Comparison of ENCODE assay signal across 8 cellular contexts in genomic region chr2:36663851-36664715, GRCh38. TPM values are rescaled to one million over a fixed set of nuclear protein-coding genes. Genes with fewer than 3 reads are reported as not detected.
DNase-seq lines count a peak whose midpoint lies in the region; ATAC-seq, FAIRE-seq and TF ChIP-seq lines count a peak whose summit lies in the region.

No MANE protein-coding gene starts in this region.

- peak; percentile 86 for FAIRE-seq in GM19239 (lab: Jason Lieb, UNC)

- TF ChIP-seq CTCF in right atrium auricular region (IDR thresholded peaks at IDR 0.05) (peak; percentile 81 to 87), sigmoid colon (IDR thresholded peaks at IDR 0.05) (peak; percentile 28 to 68 (median 60))

- H3K4me3 ChIP-seq in right atrium auricular region (no peak overlapping the region), sigmoid colon (no peak overlapping the region)

- no peaks in the 10 kb centered on the region for H3K27me3 ChIP-seq in right atrium auricular region
- H3K27me3 ChIP-seq in sigmoid colon = no peaks in the 10 kb centered on the region

- H3K36me3 Mint-ChIP-seq in activated naive CD8-positive, alpha-beta T cell treated with anti-CD3 and anti-CD28 coated beads, Interleukin-2, amount 50 U/mL, for 24 hours (ENCODE audit: low read depth) = no peaks in the 10 kb centered on the region

- H3K36me3 ChIP-seq in right atrium auricular region (no peaks in the 10 kb centered on the region), sigmoid colon (no peaks in the 10 kb centered on the region)

- DNase-seq in DMS53 (lab: John Stamatoyannopoulos, UW) = peak; percentile 79
- no peak for DNase-seq in GM19239 (ENCODE audit: insufficient read length, low spot score)
- peak; percentile 49 for DNase-seq in NCI-H2196 (lab: John Stamatoyannopoulos, UW; ENCODE audit: unreplicated experiment)
- DNase-seq in activated naive CD8-positive, alpha-beta T cell treated with anti-CD3 and anti-CD28 coated beads, Interleukin-2, amount 50 U/mL, for 24 hours = no peak
- DNase-seq in right atrium auricular region (ENCODE audit: low spot score) = no peak
- no peak for DNase-seq in sigmoid colon
- no peak for DNase-seq in NK-92 (lab: John Stamatoyannopoulos, UW; ENCODE audit: unreplicated experiment)

- no peaks in the 10 kb centered on the region for H3K9me3 Mint-ChIP-seq in activated naive CD8-positive, alpha-beta T cell treated with anti-CD3 and anti-CD28 coated beads, Interleukin-2, amount 50 U/mL, for 24 hours

- TF ChIP-seq POLR2A in sigmoid colon (IDR thresholded peaks at IDR 0.05) = no peak

- H3K4me1 ChIP-seq in right atrium auricular region = peaks cover 0 to 3% of the 10 kb centered on the region in 2 donors
- H3K4me1 ChIP-seq in sigmoid colon = peaks cover 0 to 6% (median 5%) of the 10 kb centered on the region in 4 donors

- peak; percentile 86 for ATAC-seq in HG03139 (IDR thresholded peaks at IDR 0.05; ENCODE audit: unreplicated experiment)
- ATAC-seq in activated naive CD8-positive, alpha-beta T cell treated with anti-CD3 and anti-CD28 coated beads, Interleukin-2, amount 50 U/mL, for 24 hours = peak; percentile 46

- H3K27ac ChIP-seq in right atrium auricular region (no peak overlapping the region), sigmoid colon (no peak overlapping the region)

- H3K4me3 Mint-ChIP-seq in activated naive CD8-positive, alpha-beta T cell treated with anti-CD3 and anti-CD28 coated beads, Interleukin-2, amount 50 U/mL, for 24 hours = no peak overlapping the region

- 37 to 41% methylated on average over 12 of the region's 12 CpGs for WGBS in sigmoid colon, 2 donors

- H3K27ac Mint-ChIP-seq in activated naive CD8-positive, alpha-beta T cell treated with anti-CD3 and anti-CD28 coated beads, Interleukin-2, amount 50 U/mL, for 24 hours = no peak overlapping the region

- intact Hi-C loops in sigmoid colon (cut with DNase I) = loop anchor here (1.0 to 5.0 kb wide), 2 partner anchors 152 to 312 kb away; no protein-coding TSS in a partner anchor

- no peak for TF ChIP-seq EP300 in sigmoid colon (IDR thresholded peaks at IDR 0.05)

- peaks cover 2% of the 10 kb centered on the region for H3K27me3 Mint-ChIP-seq in activated naive CD8-positive, alpha-beta T cell treated with anti-CD3 and anti-CD28 coated beads, Interleukin-2, amount 50 U/mL, for 24 hours

- no peaks in the 10 kb centered on the region for H3K4me1 Mint-ChIP-seq in activated naive CD8-positive, alpha-beta T cell treated with anti-CD3 and anti-CD28 coated beads, Interleukin-2, amount 50 U/mL, for 24 hours

- no peaks in the 10 kb centered on the region for H3K9me3 ChIP-seq in right atrium auricular region
- no peaks in the 10 kb centered on the region for H3K9me3 ChIP-seq in sigmoid colon

RNA-seq across cellular contexts. Expression of gene VIT, which starts 32.4 kb away (rescaled TPM):
- total RNA-seq in right atrium auricular region (10 to 100 TPM; 12.3 to 16.9 TPM), sigmoid colon (10 to 100 TPM in 3 of 4 donors, 1 to 10 TPM in 1; 4.8 to 16.5 (median 14.1) TPM)
- polyA plus RNA-seq in sigmoid colon = 1 to 10 TPM in 2 of 3 donors, not detected in 1; 1.1 to 6.0 TPM

Comparison
In these comparisons a context has a peak if more than half of its experiments do, and no peak if none do; other contexts are left out.
1. DNase-seq: peak in DMS53 (single experiment) and NCI-H2196 (single experiment); none in GM19239 (single experiment), activated naive CD8-positive, alpha-beta T cell treated with anti-CD3 and anti-CD28 coated beads, Interleukin-2, amount 50 U/mL, for 24 hours (single experiment), right atrium auricular region (single experiment), sigmoid colon (single experiment) and NK-92 (single experiment).